8 cellular contexts compared by ENCODE assay signal in the genomic region with DNA sequence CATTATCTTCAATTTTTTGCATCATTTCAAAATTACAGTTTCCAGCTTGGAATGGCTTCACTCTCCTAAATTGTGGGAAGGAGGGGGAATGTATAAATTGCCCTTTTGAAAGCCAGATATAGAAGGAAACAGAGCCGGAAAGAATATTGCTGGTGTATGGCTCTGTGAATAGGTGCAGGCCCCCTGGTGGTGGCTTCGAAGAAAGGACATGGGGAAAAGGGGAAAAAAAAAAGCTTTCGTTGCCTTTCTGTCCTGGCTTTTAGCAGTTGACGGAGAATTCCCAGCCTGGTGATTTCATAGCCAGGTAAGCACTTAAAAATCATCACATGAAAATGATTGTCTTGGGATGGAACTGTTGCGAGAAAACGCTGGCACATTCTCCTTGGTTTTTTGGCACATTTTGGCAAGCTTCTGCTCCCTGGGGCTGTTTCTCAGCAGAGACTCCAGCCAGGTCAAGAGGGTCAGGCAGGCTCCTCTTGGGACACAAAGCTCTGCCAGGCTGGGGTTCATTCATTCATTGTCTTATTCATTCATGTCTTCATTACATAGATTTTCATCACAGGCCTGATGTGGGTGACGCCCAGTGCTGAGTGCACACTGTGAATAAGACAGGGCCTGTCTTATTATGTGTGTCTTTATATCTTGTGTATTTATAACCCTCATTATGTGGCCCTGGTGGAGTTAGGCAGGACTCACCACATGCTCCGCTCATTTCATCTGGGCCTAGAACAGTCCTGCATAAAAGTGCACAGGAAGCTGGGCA.
DNase-seq lines count a peak whose midpoint lies in the region; ATAC-seq and TF ChIP-seq lines count a peak whose summit lies in the region.

No MANE protein-coding gene starts in this region.

- no peaks in the 10 kb centered on the region for H3K79me2 ChIP-seq in H9 (ENCODE audit: insufficient read depth, low read length)

- no peak overlapping the region for H3K4me2 ChIP-seq in H9 (ENCODE audit: insufficient read depth, insufficient read length, low read length)

- H2AFZ ChIP-seq in H9 (ENCODE audit: low read length), result no peak overlapping the region

- H3K23ac ChIP-seq in H9 (ENCODE audit: insufficient read length, low read depth, low read length), result no peak overlapping the region

- H3K27me3 Mint-ChIP-seq in CD4-positive, CD25-positive, alpha-beta regulatory T cell, result peaks cover 5% of the 10 kb centered on the region
- no peaks in the 10 kb centered on the region; the same call in 1 of the 2 replicates for H3K27me3 Mint-ChIP-seq in H9 (ENCODE audit: low read depth)
- H3K27me3 Mint-ChIP-seq in activated naive CD4-positive, alpha-beta T cell treated with anti-CD3 and anti-CD28 coated beads, Interleukin-2, amount 50 U/mL, for 24 hours, result no peaks in the 10 kb centered on the region

- H2BK120ac ChIP-seq in H9 (ENCODE audit: low read depth, low read length, poor library complexity, severe bottlenecking), result no peak overlapping the region

- TF ChIP-seq CTCF in H9 (conservative IDR thresholded peaks at IDR 0.05), result peak; percentile 88

- no peak overlapping the region for H3K56ac ChIP-seq in H9 (ENCODE audit: insufficient read length, low read depth, low read length)

- H4K20me1 ChIP-seq in H9 (ENCODE audit: control insufficient read depth, insufficient read depth, insufficient read length), result no peaks in the 10 kb centered on the region

- no peaks in the 10 kb centered on the region for H3K4me1 ChIP-seq in CD4-positive, CD25-positive, alpha-beta regulatory T cell (ENCODE audit: control insufficient read depth, insufficient read depth, low read length, poor library complexity, severe bottlenecking)
- no peaks in the 10 kb centered on the region for H3K4me1 ChIP-seq in H9 (ENCODE audit: insufficient read depth, low read length)

- H2BK5ac ChIP-seq in H9 (ENCODE audit: insufficient read length, low read length), result no peak overlapping the region

- no CpG with 5 or more reads among the region's 8 CpGs for WGBS in H9 (ENCODE audit: extremely low coverage, insufficient read length, low lambda C conversion rate)

- H4K91ac ChIP-seq in H9 (ENCODE audit: insufficient read length, low read depth, low read length), result no peak overlapping the region

- no peaks in the 10 kb centered on the region for H3K27me3 ChIP-seq in CD4-positive, CD25-positive, alpha-beta regulatory T cell (ENCODE audit: control insufficient read depth, insufficient read depth, low read length)
- H3K27me3 ChIP-seq in H9 (ENCODE audit: insufficient read depth, low read length), result no peaks in the 10 kb centered on the region

- H3K4me1 Mint-ChIP-seq in CD4-positive, CD25-positive, alpha-beta regulatory T cell, result peaks cover 0 to 10% (median 6%) of the 10 kb centered on the region in 4 donors
- H3K4me1 Mint-ChIP-seq in H9, result peaks cover 10 to 13% of the 10 kb centered on the region in 2 experiments
- H3K4me1 Mint-ChIP-seq in activated naive CD4-positive, alpha-beta T cell treated with anti-CD3 and anti-CD28 coated beads, Interleukin-2, amount 50 U/mL, for 24 hours, result peaks cover 6% of the 10 kb centered on the region

- no peaks in the 10 kb centered on the region for H3K23me2 ChIP-seq in H9 (ENCODE audit: insufficient read length, low read depth, low read length, poor library complexity, severe bottlenecking)

- H3K4me3 Mint-ChIP-seq in CD4-positive, CD25-positive, alpha-beta regulatory T cell, result no peak overlapping the region
- no peak overlapping the region for H3K4me3 Mint-ChIP-seq in H9
- H3K4me3 Mint-ChIP-seq in activated naive CD4-positive, alpha-beta T cell treated with anti-CD3 and anti-CD28 coated beads, Interleukin-2, amount 50 U/mL, for 24 hours, result peak overlapping the region; percentile 50

- H3K27ac ChIP-seq in CD4-positive, CD25-positive, alpha-beta regulatory T cell (ENCODE audit: insufficient read depth, low read length, poor library complexity, severe bottlenecking), result no peak overlapping the region
- H3K27ac ChIP-seq in H9 (ENCODE audit: insufficient read length, low read depth, low read length), result no peak overlapping the region

- no peak overlapping the region for H3K14ac ChIP-seq in H9 (ENCODE audit: insufficient read depth, low read length)

- H3K9me3 ChIP-seq in CD4-positive, CD25-positive, alpha-beta regulatory T cell (ENCODE audit: control insufficient read depth in 2 of 2, low read length in 2 of 2), result no peaks in the 10 kb centered on the region
- no peaks in the 10 kb centered on the region for H3K9me3 ChIP-seq in H9 (ENCODE audit: control insufficient read depth, low read depth, low read length)

- H3K9ac ChIP-seq in H9 (ENCODE audit: extremely low read depth, insufficient read length, low read length), result no peak overlapping the region

- DNase-seq in CD4-positive, CD25-positive, alpha-beta regulatory T cell, result peak in 2 of 3 donors; percentile 7 to 55
- DNase-seq in H9 (peak; percentile 53), NCI-H69 (lab: John Stamatoyannopoulos, UW) (peak; percentile 83), head of caudate nucleus (peak in 40 of 42 donors; percentile 49 to 88 (median 73)), posterior cingulate gyrus (peak in 8 of 10 donors; percentile 45 to 93 (median 65))

- H3K9me3 Mint-ChIP-seq in CD4-positive, CD25-positive, alpha-beta regulatory T cell, result peaks cover 0 to 2% (median 0%) of the 10 kb centered on the region in 7 donors
- H3K9me3 Mint-ChIP-seq in H9, result no peaks in the 10 kb centered on the region
- no peaks in the 10 kb centered on the region for H3K9me3 Mint-ChIP-seq in activated naive CD4-positive, alpha-beta T cell treated with anti-CD3 and anti-CD28 coated beads, Interleukin-2, amount 50 U/mL, for 24 hours

- H4K8ac ChIP-seq in H9 (replicated peaks; ENCODE audit: insufficient read length, low read depth, low read length), result no peak overlapping the region

- H3K27ac Mint-ChIP-seq in CD4-positive, CD25-positive, alpha-beta regulatory T cell, result no peak overlapping the region
- H3K27ac Mint-ChIP-seq in H9, result peak overlapping the region in 2 of 3 experiments; percentile 14 to 89; a peak in 2 of 7 replicates
- no peak overlapping the region for H3K27ac Mint-ChIP-seq in activated naive CD4-positive, alpha-beta T cell treated with anti-CD3 and anti-CD28 coated beads, Interleukin-2, amount 50 U/mL, for 24 hours

- no peak overlapping the region for H2BK20ac ChIP-seq in H9 (ENCODE audit: low read depth, low read length, poor library complexity, severe bottlenecking)

- no peak overlapping the region for H2BK15ac ChIP-seq in H9 (ENCODE audit: low read depth, low read length)

- no peak for ATAC-seq in CD4-positive, CD25-positive, alpha-beta regulatory T cell (ENCODE audit: low read depth in 2 of 2)
- ATAC-seq in HG02759 (IDR thresholded peaks at IDR 0.05; ENCODE audit: unreplicated experiment) (no peak), GM18511 (IDR thresholded peaks at IDR 0.05; ENCODE audit: unreplicated experiment) (no peak)

- no peaks in the 10 kb centered on the region for H3K36me3 ChIP-seq in CD4-positive, CD25-positive, alpha-beta regulatory T cell (ENCODE audit: control insufficient read depth, insufficient read depth, low read length)

- no peak overlapping the region for H4K5ac ChIP-seq in H9 (ENCODE audit: insufficient read length, low read depth, low read length)

- no peak overlapping the region for H3K18ac ChIP-seq in H9 (ENCODE audit: insufficient read length, low read depth, low read length)

- no peaks in the 10 kb centered on the region for H3K36me3 Mint-ChIP-seq in CD4-positive, CD25-positive, alpha-beta regulatory T cell
- H3K36me3 Mint-ChIP-seq in H9 (ENCODE audit: insufficient read depth in 1 of 3, low read depth in 3 of 3), result peaks cover 0 to 4% (median 0%) of the 10 kb centered on the region in 3 experiments; a peak in 3 of 7 replicates
- no peaks in the 10 kb centered on the region for H3K36me3 Mint-ChIP-seq in activated naive CD4-positive, alpha-beta T cell treated with anti-CD3 and anti-CD28 coated beads, Interleukin-2, amount 50 U/mL, for 24 hours

- intact Hi-C loops in head of caudate nucleus (cut with DNase I) (loop anchor here (10.0 kb wide), 1 partner anchor 348 kb away; the partner anchor contains the start of gene TLN2), posterior cingulate gyrus (cut with DNase I) (loop anchor here (5.0 kb wide), 1 partner anchor 350 kb away; the partner anchor contains the start of gene TLN2)

- no peak overlapping the region for H2AK5ac ChIP-seq in H9 (ENCODE audit: insufficient read length, low read length)

- no peak overlapping the region for H3K4me3 ChIP-seq in CD4-positive, CD25-positive, alpha-beta regulatory T cell (ENCODE audit: low read depth, low read length)

- no peak overlapping the region for H3T11ph ChIP-seq in H9 (ENCODE audit: low read length)

- H3K4ac ChIP-seq in H9 (ENCODE audit: low read depth, low read length), result no peak overlapping the region

- H2BK12ac ChIP-seq in H9 (ENCODE audit: insufficient read length, low read depth, low read length), result no peak overlapping the region

- no peaks in the 10 kb centered on the region for H3K79me1 ChIP-seq in H9 (ENCODE audit: insufficient read depth, low read depth, low read length, poor library complexity, severe bottlenecking)

Comparison
In these comparisons a context has a peak if more than half of its experiments do, and no peak if none do; other contexts are left out.
1. DNase-seq: peak in every context shown above with its lines; median percentile 83 in NCI-H69; 73 in head of caudate nucleus; 65 in posterior cingulate gyrus; 53 in H9; 31 in CD4-positive, CD25-positive, alpha-beta regulatory T cell.
2. H3K27ac Mint-ChIP-seq: peak in H9 (2 of 3); none in CD4-positive, CD25-positive, alpha-beta regulatory T cell (0 of 3) and activated naive CD4-positive, alpha-beta T cell treated with anti-CD3 and anti-CD28 coated beads, Interleukin-2, amount 50 U/mL, for 24 hours (single experiment).